19 cellular contexts compared by ENCODE assay signal in genomic region chr2:62163106-62163831, GRCh38.
"Had no signal": no experiment of that assay in that cellular context is flagged by ENCODE, and none has a peak within 500 bp of the region (broad histone marks: within the 10 kb centered on the region; RNA-seq: fewer than 3 reads in every experiment).

No MANE protein-coding gene starts in this region.

- H3K9me3 ChIP-seq: esophagus squamous epithelium, prostate gland, right atrium auricular region, suprapubic skin had no signal

- H3K27ac ChIP-seq: cardiac muscle cell, esophagus squamous epithelium, prostate gland, right atrium auricular region, suprapubic skin had no signal

- H3K4me3 ChIP-seq: cardiac muscle cell, esophagus squamous epithelium, prostate gland, right atrium auricular region, suprapubic skin had no signal

- H3K36me3 ChIP-seq: cardiac muscle cell, esophagus squamous epithelium, prostate gland, right atrium auricular region, suprapubic skin had no signal

- ATAC-seq: activated CD8-positive, alpha-beta T cell treated with anti-CD3 and anti-CD28 coated beads for 36 hours; activated T-helper 17 cell treated with anti-CD3 and anti-CD28 coated beads, Interleukin-2, amount 50 U/mL, for 72 hours; left lobe of liver had no signal

- H3K27me3 ChIP-seq: cardiac muscle cell, esophagus squamous epithelium, right atrium auricular region, suprapubic skin had no signal

- DNase-seq: activated CD4-positive, alpha-beta T cell treated with anti-CD3 and anti-CD28 coated beads for 48 hours; activated CD4-positive, CD25-positive, alpha-beta regulatory T cell; activated CD8-positive, alpha-beta T cell treated with anti-CD3 and anti-CD28 coated beads for 36 hours; activated naive CD4-positive, alpha-beta T cell; activated naive CD8-positive, alpha-beta T cell treated with anti-CD3 and anti-CD28 coated beads for 36 hours; activated T-cell treated with anti-CD3 and anti-CD28 coated beads, Interleukin-2, amount 50 U/mL, for 1 hour; amygdala; dermis blood vessel endothelial cell; effector memory CD4-positive, alpha-beta T cell; esophagus squamous epithelium; foreskin fibroblast; kidney; stimulated activated CD4-positive, alpha-beta T cell treated with anti-CD3 and anti-CD28 coated beads, Interleukin-2, amount 100 ng/mL, for 48 hours had no signal

- H3K4me1 ChIP-seq: esophagus squamous epithelium, prostate gland, suprapubic skin had no signal
